1 cellular context compared by ENCODE assay signal in the genomic region with DNA sequence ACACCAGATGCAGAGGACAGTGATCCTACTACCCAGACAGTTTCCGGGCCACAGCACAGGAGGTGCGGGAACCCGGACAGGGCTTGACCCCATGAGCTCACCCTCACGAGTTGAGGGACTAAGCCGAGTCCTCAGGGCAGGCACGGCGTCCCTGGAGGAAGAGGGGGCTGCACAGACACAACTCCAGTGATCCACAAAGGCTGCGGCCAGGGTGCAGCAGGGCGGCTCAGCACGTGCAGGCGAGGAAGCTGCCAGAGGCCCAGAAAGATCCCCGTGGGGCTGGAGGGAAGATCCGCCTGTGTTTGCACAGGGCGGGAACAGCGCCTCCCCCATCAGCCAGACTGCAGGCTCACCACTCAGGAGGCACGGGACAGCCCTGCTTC.
TF ChIP-seq lines count a peak whose summit lies in the region.

No MANE protein-coding gene starts in this region.

TF ChIP-seq in GM23338, 12 proteins besides CTCF, POLR2A, EP300 and RAD21 (continued from another document):
- TF ChIP-seq, protein P1, sequence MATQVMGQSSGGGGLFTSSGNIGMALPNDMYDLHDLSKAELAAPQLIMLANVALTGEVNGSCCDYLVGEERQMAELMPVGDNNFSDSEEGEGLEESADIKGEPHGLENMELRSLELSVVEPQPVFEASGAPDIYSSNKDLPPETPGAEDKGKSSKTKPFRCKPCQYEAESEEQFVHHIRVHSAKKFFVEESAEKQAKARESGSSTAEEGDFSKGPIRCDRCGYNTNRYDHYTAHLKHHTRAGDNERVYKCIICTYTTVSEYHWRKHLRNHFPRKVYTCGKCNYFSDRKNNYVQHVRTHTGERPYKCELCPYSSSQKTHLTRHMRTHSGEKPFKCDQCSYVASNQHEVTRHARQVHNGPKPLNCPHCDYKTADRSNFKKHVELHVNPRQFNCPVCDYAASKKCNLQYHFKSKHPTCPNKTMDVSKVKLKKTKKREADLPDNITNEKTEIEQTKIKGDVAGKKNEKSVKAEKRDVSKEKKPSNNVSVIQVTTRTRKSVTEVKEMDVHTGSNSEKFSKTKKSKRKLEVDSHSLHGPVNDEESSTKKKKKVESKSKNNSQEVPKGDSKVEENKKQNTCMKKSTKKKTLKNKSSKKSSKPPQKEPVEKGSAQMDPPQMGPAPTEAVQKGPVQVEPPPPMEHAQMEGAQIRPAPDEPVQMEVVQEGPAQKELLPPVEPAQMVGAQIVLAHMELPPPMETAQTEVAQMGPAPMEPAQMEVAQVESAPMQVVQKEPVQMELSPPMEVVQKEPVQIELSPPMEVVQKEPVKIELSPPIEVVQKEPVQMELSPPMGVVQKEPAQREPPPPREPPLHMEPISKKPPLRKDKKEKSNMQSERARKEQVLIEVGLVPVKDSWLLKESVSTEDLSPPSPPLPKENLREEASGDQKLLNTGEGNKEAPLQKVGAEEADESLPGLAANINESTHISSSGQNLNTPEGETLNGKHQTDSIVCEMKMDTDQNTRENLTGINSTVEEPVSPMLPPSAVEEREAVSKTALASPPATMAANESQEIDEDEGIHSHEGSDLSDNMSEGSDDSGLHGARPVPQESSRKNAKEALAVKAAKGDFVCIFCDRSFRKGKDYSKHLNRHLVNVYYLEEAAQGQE (IDR thresholded peaks at IDR 0.05; ENCODE audit: unreplicated experiment) = no peak
